1 cellular context compared by ENCODE assay signal in the genomic region with DNA sequence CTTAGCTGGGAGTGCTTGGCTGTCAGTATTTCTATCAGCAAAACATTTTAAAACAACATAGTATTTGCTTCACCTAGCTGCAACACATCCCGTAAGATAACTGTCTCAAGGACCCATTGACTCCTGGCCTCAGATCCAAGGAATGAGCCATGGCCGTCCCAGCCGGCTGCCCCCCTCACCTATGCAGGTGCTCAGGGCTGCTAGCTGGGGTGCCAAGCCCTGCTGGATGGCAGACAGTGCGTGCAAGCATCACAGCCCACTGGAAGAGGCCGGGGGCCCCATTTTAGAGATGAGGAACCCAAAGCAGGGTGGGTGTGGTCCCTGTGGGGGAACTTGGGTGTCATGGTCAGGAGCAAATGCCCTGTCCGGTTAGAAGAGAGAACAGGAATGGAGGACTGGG.
TF ChIP-seq lines count a peak whose summit lies in the region.

No MANE protein-coding gene starts in this region.

TF ChIP-seq in K562, 482 proteins besides CTCF, POLR2A, EP300 and RAD21:
- peak; percentile 64 for TF ChIP-seq POLR2G (IDR thresholded peaks at IDR 0.05; ENCODE audit: low read depth, low read length)
- no peak for TF ChIP-seq TSC22D4 (tag; IDR thresholded peaks at IDR 0.05)
